In the genomic region with DNA sequence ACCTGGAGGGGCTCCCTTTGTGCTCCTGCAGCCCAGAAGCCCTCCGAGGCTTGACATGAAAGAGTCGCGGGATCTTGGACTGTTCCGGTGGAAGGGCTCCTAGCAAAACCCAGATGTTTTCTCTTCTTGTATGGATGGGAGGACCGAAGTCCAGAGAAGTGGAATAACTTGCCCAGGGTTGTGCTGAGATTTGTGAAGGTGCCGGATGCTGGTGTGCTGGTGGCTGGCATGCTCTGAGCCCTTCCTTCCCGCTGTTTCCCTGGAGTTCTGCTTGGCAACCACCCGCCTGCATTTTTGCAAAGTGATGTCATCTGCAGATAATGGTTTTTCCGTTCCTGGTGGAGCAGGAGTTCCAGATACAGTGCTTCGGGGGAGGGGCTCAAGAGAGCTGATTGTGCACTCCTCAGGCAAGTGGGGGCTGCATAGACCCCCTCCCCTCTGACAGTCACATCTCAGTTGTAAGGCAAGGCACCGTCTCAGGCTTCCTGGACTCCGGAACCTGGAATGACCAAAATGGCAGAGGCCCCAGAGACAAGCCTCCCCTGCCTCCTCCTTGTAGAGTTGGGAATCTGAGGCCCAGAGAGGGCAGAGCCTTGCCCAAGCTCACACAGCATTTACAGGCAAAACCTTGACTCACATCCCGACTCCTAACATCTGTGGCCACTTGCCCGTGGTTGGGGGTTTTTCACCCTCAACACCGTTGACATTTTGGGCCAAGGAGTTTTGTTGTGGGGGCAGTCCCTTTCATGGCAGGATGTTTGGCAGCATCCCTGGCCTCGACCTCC, we compare ENCODE assay signal across 1 cellular context.
A peak's percentile ranks its signal among the peaks of the same experiment; 100 is the strongest.
TF ChIP-seq lines count a peak whose summit lies in the region.

No MANE protein-coding gene starts in this region.

TF ChIP-seq in HepG2, 621 proteins besides CTCF, POLR2A, EP300 and RAD21 (continued from another document and continues in another):
- TF ChIP-seq ZNF142 (CRISPR knock-in tag; IDR thresholded peaks at IDR 0.05) (peak; percentile 79; the same call in 1 of the 2 replicates), ATF2 (CRISPR knock-in tag; IDR thresholded peaks at IDR 0.05) (peak; percentile 92), MAFG (CRISPR knock-in tag; IDR thresholded peaks at IDR 0.05) (no peak), ZNF782 (CRISPR knock-in tag; IDR thresholded peaks at IDR 0.05; ENCODE audit: borderline replicate concordance) (no peak), MIER3 (CRISPR knock-in tag; IDR thresholded peaks at IDR 0.05; ENCODE audit: borderline replicate concordance) (no peak), MED1 (CRISPR knock-in tag; IDR thresholded peaks at IDR 0.05) (no peak), SALL1 (CRISPR knock-in tag; IDR thresholded peaks at IDR 0.05) (peak; percentile 66), ZFP62 (CRISPR knock-in tag; IDR thresholded peaks at IDR 0.05) (no peak), ZNF629 (CRISPR knock-in tag; conservative IDR thresholded peaks at IDR 0.05) (no peak), MLX (CRISPR knock-in tag; IDR thresholded peaks at IDR 0.05) (no peak), NFKB2 (CRISPR knock-in tag; IDR thresholded peaks at IDR 0.05; ENCODE audit: borderline replicate concordance) (0 out of 2 replicates have a peak, but pooled peaks have one; percentile 33), ZNF121 (CRISPR knock-in tag; IDR thresholded peaks at IDR 0.05) (0 out of 2 replicates have a peak, but pooled peaks have one; percentile 11), ZNF747 (CRISPR knock-in tag; IDR thresholded peaks at IDR 0.05; ENCODE audit: borderline replicate concordance) (no peak), RFXAP (CRISPR knock-in tag; IDR thresholded peaks at IDR 0.05; ENCODE audit: borderline replicate concordance) (0 out of 2 replicates have a peak, but pooled peaks have one; percentile 44), STAT5B (CRISPR knock-in tag; IDR thresholded peaks at IDR 0.05) (no peak), ZNF550 (CRISPR knock-in tag; IDR thresholded peaks at IDR 0.05; ENCODE audit: borderline replicate concordance) (no peak), SAP130 (CRISPR knock-in tag; IDR thresholded peaks at IDR 0.05; ENCODE audit: low read depth) (peak; percentile 67; the same call in 1 of the 2 replicates), ARID2 (CRISPR knock-in tag; IDR thresholded peaks at IDR 0.05; ENCODE audit: borderline replicate concordance) (no peak), ZNF543 (CRISPR knock-in tag; IDR thresholded peaks at IDR 0.05) (0 out of 2 replicates have a peak, but pooled peaks have one; percentile 33), DNMT1 (CRISPR knock-in tag; IDR thresholded peaks at IDR 0.05) (no peak), ERF (CRISPR knock-in tag; IDR thresholded peaks at IDR 0.05) (peak; percentile 23; the same call in 1 of the 2 replicates), ZNF274 (CRISPR knock-in tag; IDR thresholded peaks at IDR 0.05) (0 out of 2 replicates have a peak, but pooled peaks have one; percentile 33), HNRNPH1 (optimal IDR thresholded peaks at IDR 0.05; ENCODE audit: low read depth, low read length) (no peak), NR2F6 (IDR thresholded peaks at IDR 0.05) (no peak), NR2F6 (CRISPR knock-in tag; IDR thresholded peaks at IDR 0.05) (0 out of 2 replicates have a peak, but pooled peaks have one; percentile 16), U2AF2 (IDR thresholded peaks at IDR 0.05; ENCODE audit: low read depth, low read length) (no peak)
- TF ChIP-seq, protein P1, sequence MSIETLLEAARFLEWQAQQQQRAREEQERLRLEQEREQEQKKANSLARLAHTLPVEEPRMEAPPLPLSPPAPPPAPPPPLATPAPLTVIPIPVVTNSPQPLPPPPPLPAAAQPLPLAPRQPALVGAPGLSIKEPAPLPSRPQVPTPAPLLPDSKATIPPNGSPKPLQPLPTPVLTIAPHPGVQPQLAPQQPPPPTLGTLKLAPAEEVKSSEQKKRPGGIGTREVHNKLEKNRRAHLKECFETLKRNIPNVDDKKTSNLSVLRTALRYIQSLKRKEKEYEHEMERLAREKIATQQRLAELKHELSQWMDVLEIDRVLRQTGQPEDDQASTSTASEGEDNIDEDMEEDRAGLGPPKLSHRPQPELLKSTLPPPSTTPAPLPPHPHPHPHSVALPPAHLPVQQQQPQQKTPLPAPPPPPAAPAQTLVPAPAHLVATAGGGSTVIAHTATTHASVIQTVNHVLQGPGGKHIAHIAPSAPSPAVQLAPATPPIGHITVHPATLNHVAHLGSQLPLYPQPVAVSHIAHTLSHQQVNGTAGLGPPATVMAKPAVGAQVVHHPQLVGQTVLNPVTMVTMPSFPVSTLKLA (IDR thresholded peaks at IDR 0.05), result no peak
- TF ChIP-seq, protein P2, sequence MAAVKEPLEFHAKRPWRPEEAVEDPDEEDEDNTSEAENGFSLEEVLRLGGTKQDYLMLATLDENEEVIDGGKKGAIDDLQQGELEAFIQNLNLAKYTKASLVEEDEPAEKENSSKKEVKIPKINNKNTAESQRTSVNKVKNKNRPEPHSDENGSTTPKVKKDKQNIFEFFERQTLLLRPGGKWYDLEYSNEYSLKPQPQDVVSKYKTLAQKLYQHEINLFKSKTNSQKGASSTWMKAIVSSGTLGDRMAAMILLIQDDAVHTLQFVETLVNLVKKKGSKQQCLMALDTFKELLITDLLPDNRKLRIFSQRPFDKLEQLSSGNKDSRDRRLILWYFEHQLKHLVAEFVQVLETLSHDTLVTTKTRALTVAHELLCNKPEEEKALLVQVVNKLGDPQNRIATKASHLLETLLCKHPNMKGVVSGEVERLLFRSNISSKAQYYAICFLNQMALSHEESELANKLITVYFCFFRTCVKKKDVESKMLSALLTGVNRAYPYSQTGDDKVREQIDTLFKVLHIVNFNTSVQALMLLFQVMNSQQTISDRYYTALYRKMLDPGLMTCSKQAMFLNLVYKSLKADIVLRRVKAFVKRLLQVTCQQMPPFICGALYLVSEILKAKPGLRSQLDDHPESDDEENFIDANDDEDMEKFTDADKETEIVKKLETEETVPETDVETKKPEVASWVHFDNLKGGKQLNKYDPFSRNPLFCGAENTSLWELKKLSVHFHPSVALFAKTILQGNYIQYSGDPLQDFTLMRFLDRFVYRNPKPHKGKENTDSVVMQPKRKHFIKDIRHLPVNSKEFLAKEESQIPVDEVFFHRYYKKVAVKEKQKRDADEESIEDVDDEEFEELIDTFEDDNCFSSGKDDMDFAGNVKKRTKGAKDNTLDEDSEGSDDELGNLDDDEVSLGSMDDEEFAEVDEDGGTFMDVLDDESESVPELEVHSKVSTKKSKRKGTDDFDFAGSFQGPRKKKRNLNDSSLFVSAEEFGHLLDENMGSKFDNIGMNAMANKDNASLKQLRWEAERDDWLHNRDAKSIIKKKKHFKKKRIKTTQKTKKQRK (IDR thresholded peaks at IDR 0.05; ENCODE audit: low read length), result no peak
- TF ChIP-seq, protein P3, sequence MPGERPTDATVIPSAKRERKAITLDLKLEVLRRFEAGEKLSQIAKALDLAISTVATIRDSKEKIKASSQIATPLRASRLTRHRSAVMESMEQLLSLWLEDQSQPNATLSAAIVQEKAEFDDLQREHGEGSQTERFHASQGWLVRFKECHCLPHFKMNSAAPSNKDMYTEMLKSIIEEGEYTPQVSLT (CRISPR knock-in tag; IDR thresholded peaks at IDR 0.05; ENCODE audit: borderline replicate concordance, low read depth), result no peak
- TF ChIP-seq, protein P4, sequence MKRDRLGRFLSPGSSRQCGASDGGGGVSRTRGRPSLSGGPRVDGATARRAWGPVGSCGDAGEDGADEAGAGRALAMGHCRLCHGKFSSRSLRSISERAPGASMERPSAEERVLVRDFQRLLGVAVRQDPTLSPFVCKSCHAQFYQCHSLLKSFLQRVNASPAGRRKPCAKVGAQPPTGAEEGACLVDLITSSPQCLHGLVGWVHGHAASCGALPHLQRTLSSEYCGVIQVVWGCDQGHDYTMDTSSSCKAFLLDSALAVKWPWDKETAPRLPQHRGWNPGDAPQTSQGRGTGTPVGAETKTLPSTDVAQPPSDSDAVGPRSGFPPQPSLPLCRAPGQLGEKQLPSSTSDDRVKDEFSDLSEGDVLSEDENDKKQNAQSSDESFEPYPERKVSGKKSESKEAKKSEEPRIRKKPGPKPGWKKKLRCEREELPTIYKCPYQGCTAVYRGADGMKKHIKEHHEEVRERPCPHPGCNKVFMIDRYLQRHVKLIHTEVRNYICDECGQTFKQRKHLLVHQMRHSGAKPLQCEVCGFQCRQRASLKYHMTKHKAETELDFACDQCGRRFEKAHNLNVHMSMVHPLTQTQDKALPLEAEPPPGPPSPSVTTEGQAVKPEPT (CRISPR knock-in tag; IDR thresholded peaks at IDR 0.05; ENCODE audit: low read depth), result no peak
- TF ChIP-seq, protein P5, sequence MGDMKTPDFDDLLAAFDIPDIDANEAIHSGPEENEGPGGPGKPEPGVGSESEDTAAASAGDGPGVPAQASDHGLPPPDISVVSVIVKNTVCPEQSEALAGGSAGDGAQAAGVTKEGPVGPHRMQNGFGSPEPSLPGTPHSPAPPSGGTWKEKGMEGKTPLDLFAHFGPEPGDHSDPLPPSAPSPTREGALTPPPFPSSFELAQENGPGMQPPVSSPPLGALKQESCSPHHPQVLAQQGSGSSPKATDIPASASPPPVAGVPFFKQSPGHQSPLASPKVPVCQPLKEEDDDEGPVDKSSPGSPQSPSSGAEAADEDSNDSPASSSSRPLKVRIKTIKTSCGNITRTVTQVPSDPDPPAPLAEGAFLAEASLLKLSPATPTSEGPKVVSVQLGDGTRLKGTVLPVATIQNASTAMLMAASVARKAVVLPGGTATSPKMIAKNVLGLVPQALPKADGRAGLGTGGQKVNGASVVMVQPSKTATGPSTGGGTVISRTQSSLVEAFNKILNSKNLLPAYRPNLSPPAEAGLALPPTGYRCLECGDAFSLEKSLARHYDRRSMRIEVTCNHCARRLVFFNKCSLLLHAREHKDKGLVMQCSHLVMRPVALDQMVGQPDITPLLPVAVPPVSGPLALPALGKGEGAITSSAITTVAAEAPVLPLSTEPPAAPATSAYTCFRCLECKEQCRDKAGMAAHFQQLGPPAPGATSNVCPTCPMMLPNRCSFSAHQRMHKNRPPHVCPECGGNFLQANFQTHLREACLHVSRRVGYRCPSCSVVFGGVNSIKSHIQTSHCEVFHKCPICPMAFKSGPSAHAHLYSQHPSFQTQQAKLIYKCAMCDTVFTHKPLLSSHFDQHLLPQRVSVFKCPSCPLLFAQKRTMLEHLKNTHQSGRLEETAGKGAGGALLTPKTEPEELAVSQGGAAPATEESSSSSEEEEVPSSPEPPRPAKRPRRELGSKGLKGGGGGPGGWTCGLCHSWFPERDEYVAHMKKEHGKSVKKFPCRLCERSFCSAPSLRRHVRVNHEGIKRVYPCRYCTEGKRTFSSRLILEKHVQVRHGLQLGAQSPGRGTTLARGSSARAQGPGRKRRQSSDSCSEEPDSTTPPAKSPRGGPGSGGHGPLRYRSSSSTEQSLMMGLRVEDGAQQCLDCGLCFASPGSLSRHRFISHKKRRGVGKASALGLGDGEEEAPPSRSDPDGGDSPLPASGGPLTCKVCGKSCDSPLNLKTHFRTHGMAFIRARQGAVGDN (CRISPR knock-in tag; IDR thresholded peaks at IDR 0.05), result peak; percentile 75
